ENCODE assay signal across 23 cellular contexts in the genomic region with DNA sequence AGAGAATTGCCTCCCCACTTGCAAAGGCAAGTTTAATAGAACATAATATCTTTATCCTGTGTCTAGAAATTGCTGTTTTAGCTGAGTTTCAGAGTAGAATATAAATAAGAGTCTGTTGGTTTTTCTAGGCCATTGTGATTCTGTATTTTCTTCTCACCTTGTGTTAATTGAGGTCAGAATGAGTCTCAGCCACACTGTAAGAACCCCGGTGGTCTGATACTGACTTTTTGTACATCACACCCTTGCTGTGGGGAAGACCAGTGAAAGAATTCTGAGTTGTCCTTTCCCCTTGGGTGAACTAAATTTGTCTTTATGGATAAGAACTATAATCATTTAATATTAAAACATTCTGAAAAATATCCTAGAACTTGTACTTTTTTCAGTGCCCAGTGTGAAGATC. TPM values are rescaled to one million over a fixed set of nuclear protein-coding genes. Genes with fewer than 3 reads are reported as not detected.
A peak's percentile ranks its signal among the peaks of the same experiment; 100 is the strongest.
DNase-seq lines count a peak whose midpoint lies in the region; ATAC-seq and TF ChIP-seq lines count a peak whose summit lies in the region.
"Had no signal": no experiment of that assay in that cellular context is flagged by ENCODE, and none has a peak within 500 bp of the region (broad histone marks: within the 10 kb centered on the region; RNA-seq: fewer than 3 reads in every experiment).

No MANE protein-coding gene starts in this region.

- TF ChIP-seq CTCF in A673 (conservative IDR thresholded peaks at IDR 0.05; ENCODE audit: low read depth, low read length), result no peak
- no peak for TF ChIP-seq CTCF in Loucy (conservative IDR thresholded peaks at IDR 0.05; ENCODE audit: low read length)

- H3K9ac ChIP-seq in Loucy (ENCODE audit: low read depth, low read length, poor library complexity, severe bottlenecking), result no peak overlapping the region

- H3F3A ChIP-seq in Loucy (ENCODE audit: low read depth), result peaks cover 10% of the 10 kb centered on the region; the same call in 1 of the 2 replicates

- peak overlapping the region; percentile 100 for H3K4me2 ChIP-seq in Loucy (ENCODE audit: low read depth, low read length, poor library complexity, severe bottlenecking)
- H3K4me2 ChIP-seq: PC-9 had no signal

- DNase-seq in A673 (ENCODE audit: low spot score), result no peak
- DNase-seq in activated naive CD8-positive, alpha-beta T cell treated with anti-CD3 and anti-CD28 coated beads, Interleukin-2, amount 50 U/mL, for 24 hours, result no peak
- DNase-seq in DMS 273 (lab: John Stamatoyannopoulos, UW; ENCODE audit: unreplicated experiment), result no peak
- no peak for DNase-seq in DMS153 treated with DMSO at 0.1 percent for 48 hours (lab: John Stamatoyannopoulos, UW; ENCODE audit: unreplicated experiment)
- DNase-seq in NCI-H2081 (lab: John Stamatoyannopoulos, UW), result no peak
- DNase-seq: activated CD8-positive, alpha-beta memory T cell treated with anti-CD3 and anti-CD28 coated beads for 24 hours; activated effector memory CD4-positive, alpha-beta T cell treated with Interleukin-2 at 50 U/mL for 16 hours; foreskin keratinocyte; hippocampal formation; islet precursor cell; lower lobe of right lung; MG63; NCI-H1436 treated with DMSO at 0.1 percent for 48 hours; NCI-H2227 treated with DMSO at 0.1 percent for 48 hours; NCI-H82; PC-9; SJCRH30; stimulated activated CD4-positive, alpha-beta T cell treated with anti-CD3 and anti-CD28 coated beads, Interleukin-12 subunit alpha, Interleukin-12 subunit beta, amount 100 ng/mL, for 4 hours had no signal

- no peaks in the 10 kb centered on the region for H3K9me3 ChIP-seq in A673 (ENCODE audit: low read depth, low read length, poor library complexity, severe bottlenecking)
- H3K9me3 ChIP-seq in Loucy (ENCODE audit: insufficient read depth, low read depth, low read length), result no peaks in the 10 kb centered on the region
- H3K9me3 ChIP-seq: lower lobe of right lung, MG63, right atrium auricular region, SJCRH30 had no signal

- peaks cover 51% of the 10 kb centered on the region for H3K4me1 ChIP-seq in A673 (ENCODE audit: insufficient read depth, low read length, poor library complexity, severe bottlenecking)
- H3K4me1 ChIP-seq in Loucy (ENCODE audit: insufficient read depth, low read length, poor library complexity, severe bottlenecking), result peaks cover 86% of the 10 kb centered on the region

- ATAC-seq in activated naive CD8-positive, alpha-beta T cell treated with anti-CD3 and anti-CD28 coated beads, Interleukin-2, amount 50 U/mL, for 24 hours, result peak; percentile 33
- ATAC-seq: foreskin keratinocyte, HCT116, lower lobe of right lung had no signal

- H3K36me3 ChIP-seq in A673 (ENCODE audit: insufficient read depth, low read length, poor library complexity, severe bottlenecking), result peaks cover 11% of the 10 kb centered on the region
- H3K36me3 ChIP-seq in Loucy (ENCODE audit: insufficient read depth, low read length), result peaks cover 8% of the 10 kb centered on the region

- no peaks in the 10 kb centered on the region for H3K9me2 ChIP-seq in Loucy (replicated peaks; ENCODE audit: low read depth, low read length)

- intact Hi-C loops in A673 (cut with micrococcal nuclease; ENCODE audit: unreplicated experiment), result no loop called here

- peaks cover 37% of the 10 kb centered on the region for H3K36me3 Mint-ChIP-seq in activated naive CD8-positive, alpha-beta T cell treated with anti-CD3 and anti-CD28 coated beads, Interleukin-2, amount 50 U/mL, for 24 hours (ENCODE audit: low read depth)

- no peaks in the 10 kb centered on the region for H3K27me3 ChIP-seq in A673 (replicated peaks; ENCODE audit: insufficient read depth, low read depth, low read length, poor library complexity)
- no peaks in the 10 kb centered on the region for H3K27me3 ChIP-seq in Loucy (ENCODE audit: insufficient read depth, low read length, poor library complexity, severe bottlenecking)
- H3K27me3 ChIP-seq: foreskin keratinocyte, MG63, right atrium auricular region, SJCRH30 had no signal

- no peaks in the 10 kb centered on the region for H3K9me3 Mint-ChIP-seq in activated naive CD8-positive, alpha-beta T cell treated with anti-CD3 and anti-CD28 coated beads, Interleukin-2, amount 50 U/mL, for 24 hours

- CTCF ChIA-PET in A673 (lab: Charles Lee), result no interaction called here

- no TSS peak for BruUV-seq in A673 (replicated peaks; lab: Mats Ljungman, UMichigan)

- no peak overlapping the region for H2AFZ ChIP-seq in Loucy (ENCODE audit: low read length)
- H2AFZ ChIP-seq: PC-9 had no signal

- no peaks in the 10 kb centered on the region for H3K27me3 Mint-ChIP-seq in activated naive CD8-positive, alpha-beta T cell treated with anti-CD3 and anti-CD28 coated beads, Interleukin-2, amount 50 U/mL, for 24 hours

- peaks cover 100% of the 10 kb centered on the region for H3K79me2 ChIP-seq in Loucy (ENCODE audit: insufficient read depth, low read length)

- POLR2A ChIA-PET in A673 (lab: Charles Lee; ENCODE audit: low non-redundant PET), result no interaction called here

- H3K4me1 Mint-ChIP-seq in activated naive CD8-positive, alpha-beta T cell treated with anti-CD3 and anti-CD28 coated beads, Interleukin-2, amount 50 U/mL, for 24 hours, result peaks cover 96% of the 10 kb centered on the region

- H3K4me3 Mint-ChIP-seq in activated naive CD8-positive, alpha-beta T cell treated with anti-CD3 and anti-CD28 coated beads, Interleukin-2, amount 50 U/mL, for 24 hours, result peak overlapping the region; percentile 19

- H4K20me1 ChIP-seq in Loucy (ENCODE audit: insufficient read depth, low read length, poor library complexity, severe bottlenecking), result peaks cover 96% of the 10 kb centered on the region

- H3K27ac Mint-ChIP-seq in activated naive CD8-positive, alpha-beta T cell treated with anti-CD3 and anti-CD28 coated beads, Interleukin-2, amount 50 U/mL, for 24 hours, result peak overlapping the region; percentile 53

- H3K27ac ChIP-seq in A673 (ENCODE audit: low read depth, low read length, poor library complexity, severe bottlenecking), result peak overlapping the region; percentile 30
- H3K27ac ChIP-seq: C4-2B, foreskin keratinocyte, lower lobe of right lung, PC-9, right atrium auricular region, SJCRH30 had no signal

- H3K4me3 ChIP-seq in A673 (ENCODE audit: low read depth, low read length, poor library complexity, severe bottlenecking) (no peak overlapping the region), Loucy (ENCODE audit: low read length, poor library complexity, severe bottlenecking) (peak overlapping the region; percentile 79)
- H3K4me3 ChIP-seq: lower lobe of right lung, MG63, PC-9, right atrium auricular region, SJCRH30 had no signal

RNA-seq across cellular contexts. Expression of a gene that starts 6.8 kb away (rescaled TPM):
- total RNA-seq in A673 (2021), result 71.8 and 81.3 TPM in 2 replicates

RNA-seq across cellular contexts. Expression of a gene that starts 30.8 kb away (rescaled TPM):
- 30.2 and 34.6 TPM in 2 replicates for total RNA-seq in A673 (2021)

RNA-seq across cellular contexts. Expression of a gene that starts 31.4 kb away (rescaled TPM):
- 42.7 and 48.9 TPM in 2 replicates for total RNA-seq in A673 (2021)

RNA-seq across cellular contexts. Expression of a gene that starts 43.3 kb away (rescaled TPM):
- total RNA-seq in A673 (2021), result 319 and 349 TPM in 2 replicates

RNA-seq across cellular contexts. Expression of a gene that starts 48.6 kb away (rescaled TPM):
- total RNA-seq in A673 (2021), result 1.1 TPM in 2 replicates
- total RNA-seq: cardiac septum had no signal
